22 cellular contexts compared by ENCODE assay signal in genomic region chr19:7258042-7258839, GRCh38. TPM values are rescaled to one million over a fixed set of nuclear protein-coding genes. Genes with fewer than 3 reads are reported as not detected.
A peak's percentile ranks its signal among the peaks of the same experiment; 100 is the strongest.
DNase-seq lines count a peak whose midpoint lies in the region; ATAC-seq and TF ChIP-seq lines count a peak whose summit lies in the region.
"Had no signal": no experiment of that assay in that cellular context is flagged by ENCODE, and none has a peak within 500 bp of the region (broad histone marks: within the 10 kb centered on the region; RNA-seq: fewer than 3 reads in every experiment).

No MANE protein-coding gene starts in this region.

- peaks cover 86% of the 10 kb centered on the region for H3K79me2 ChIP-seq in hepatocyte

- DNase-seq in heart left ventricle (peak in 1 of 5 donors; percentile 31), right cardiac atrium (no peak), hepatocyte (ENCODE audit: low spot score) (no peak), progenitor cell of endocrine pancreas (ENCODE audit: low spot score, unreplicated experiment) (no peak), midbrain (lab: John Stamatoyannopoulos, UW) (no peak), COR-L47 (lab: John Stamatoyannopoulos, UW) (no peak)
- DNase-seq: 8988T; Calu3; CD4-positive, alpha-beta T cell; DMS53; EL; HCEC 1CT; KBM-7; NCI-H1105 treated with DMSO at 0.1 percent for 48 hours; NCI-H1694 treated with DMSO at 0.1 percent for 48 hours; NCI-H524; NCI-H82; OCI-M1; SHP77 treated with DMSO at 0.1 percent for 48 hours had no signal

- H3K36me3 Mint-ChIP-seq in progenitor cell of endocrine pancreas (ENCODE audit: insufficient read depth), result peaks cover 3% of the 10 kb centered on the region

- H3K4me1 Mint-ChIP-seq in progenitor cell of endocrine pancreas (ENCODE audit: low read depth), result peaks cover 21% of the 10 kb centered on the region

- H4K20me1 ChIP-seq in hepatocyte (ENCODE audit: insufficient read depth, poor library complexity, severe bottlenecking), result peaks cover 13% of the 10 kb centered on the region

- intact Hi-C loops in heart left ventricle (cut with DNase I), result loop anchor here in 1 of 10 donors (5.0 kb wide), 1 partner anchor 34 kb away; the partner anchor contains the start of gene INSR
- intact Hi-C loops in right cardiac atrium (cut with DNase I), result no loop called here

- 81 to 87% (median 84%) methylated on average over 10 of the region's 10 CpGs for WGBS in heart left ventricle, 4 donors
- 93% methylated on average over 10 of the region's 10 CpGs for WGBS in right cardiac atrium
- 98% methylated on average over 10 of the region's 10 CpGs for WGBS in hepatocyte (ENCODE audit: low lambda C conversion rate, missing lambda C conversion rate)

- no peak for TF ChIP-seq POLR2A in heart left ventricle (IDR thresholded peaks at IDR 0.05)

- H3K27me3 Mint-ChIP-seq in progenitor cell of endocrine pancreas, result no peaks in the 10 kb centered on the region
- H3K27me3 Mint-ChIP-seq: CD4-positive, alpha-beta T cell had no signal

- no peak overlapping the region for H3K4me3 Mint-ChIP-seq in progenitor cell of endocrine pancreas (ENCODE audit: low read depth)
- H3K4me3 Mint-ChIP-seq: CD4-positive, alpha-beta T cell; GM23338 had no signal

- H3K36me3 ChIP-seq in heart left ventricle (peaks cover 0 to 3% (median 0%) of the 10 kb centered on the region in 9 donors), hepatocyte (replicated peaks; ENCODE audit: insufficient read depth, low read depth) (no peaks in the 10 kb centered on the region)

- no peak overlapping the region for H2AFZ ChIP-seq in hepatocyte
- H2AFZ ChIP-seq: GM23338 had no signal

- H3K9me3 ChIP-seq in heart left ventricle, result no peaks in the 10 kb centered on the region
- H3K9me3 ChIP-seq in right cardiac atrium (ENCODE audit: control insufficient read depth, low read length), result no peaks in the 10 kb centered on the region
- no peaks in the 10 kb centered on the region for H3K9me3 ChIP-seq in hepatocyte (ENCODE audit: low read depth)

- no peaks in the 10 kb centered on the region for H3K27me3 ChIP-seq in heart left ventricle
- H3K27me3 ChIP-seq in right cardiac atrium (ENCODE audit: control insufficient read depth, insufficient read depth), result no peaks in the 10 kb centered on the region
- H3K27me3 ChIP-seq in hepatocyte, result no peaks in the 10 kb centered on the region

- H3K9me2 ChIP-seq in hepatocyte (replicated peaks; ENCODE audit: insufficient read depth), result no peaks in the 10 kb centered on the region

- H3K4me3 ChIP-seq in heart left ventricle (no peak overlapping the region), right cardiac atrium (ENCODE audit: low read length) (no peak overlapping the region), hepatocyte (no peak overlapping the region)
- H3K4me3 ChIP-seq: GM23338 had no signal

- H3K27ac ChIP-seq in heart left ventricle, result peak overlapping the region in 7 of 12 donors; percentile 10 to 70 (median 23)
- H3K27ac ChIP-seq in right cardiac atrium (ENCODE audit: low read length), result no peak overlapping the region
- H3K27ac ChIP-seq in hepatocyte, result peak overlapping the region; percentile 87

- ATAC-seq in heart left ventricle (peak in 1 of 4 donors; percentile 36), right cardiac atrium (no peak), HG03521 (IDR thresholded peaks at IDR 0.05; ENCODE audit: unreplicated experiment) (no peak), HG02588 (IDR thresholded peaks at IDR 0.05; ENCODE audit: unreplicated experiment) (no peak)
- ATAC-seq: GM23338 had no signal

- no peaks in the 10 kb centered on the region for H3K9me3 Mint-ChIP-seq in progenitor cell of endocrine pancreas (ENCODE audit: low read depth)
- H3K9me3 Mint-ChIP-seq: CD4-positive, alpha-beta T cell; GM23338 had no signal

- TF ChIP-seq CTCF in heart left ventricle (IDR thresholded peaks at IDR 0.05) (no peak), hepatocyte (IDR thresholded peaks at IDR 0.05; ENCODE audit: poor library complexity) (no peak), progenitor cell of endocrine pancreas (IDR thresholded peaks at IDR 0.05; ENCODE audit: unreplicated experiment) (no peak)

- peak overlapping the region; percentile 69 for H3K27ac Mint-ChIP-seq in progenitor cell of endocrine pancreas
- H3K27ac Mint-ChIP-seq: CD4-positive, alpha-beta T cell; GM23338 had no signal

- H3K4me1 ChIP-seq in heart left ventricle (peaks cover 0 to 73% (median 41%) of the 10 kb centered on the region in 12 donors), right cardiac atrium (ENCODE audit: control insufficient read depth, insufficient read depth, low read length) (no peaks in the 10 kb centered on the region), hepatocyte (ENCODE audit: insufficient read depth) (peaks cover 19% of the 10 kb centered on the region)

- H3K4me2 ChIP-seq in hepatocyte, result no peak overlapping the region
- H3K4me2 ChIP-seq: GM23338 had no signal

RNA-seq across cellular contexts. Expression of gene INSR, which starts 36.0 kb away (rescaled TPM):
- total RNA-seq in heart left ventricle (100 to 1,000 TPM in 5 of 9 donors, 10 to 100 TPM in 4; 73.7 to 221 (median 103) TPM), right cardiac atrium (10 to 100 TPM; 48.2 to 58.6 (median 55.8) TPM), hepatocyte (49.9 and 59.0 TPM in 2 replicates), progenitor cell of endocrine pancreas (67.5 and 69.2 TPM in 2 replicates)
- polyA plus RNA-seq in heart left ventricle (10 to 100 TPM; 28.7 to 40.5 TPM), right cardiac atrium (17.3 TPM), hepatocyte (17.0 and 17.7 TPM in 2 replicates)
